Comparison of ENCODE assay signal across 23 cellular contexts in genomic region chr9:121685795-121686377, GRCh38. TPM values are rescaled to one million over a fixed set of nuclear protein-coding genes. Genes with fewer than 3 reads are reported as not detected.
"Had no signal": no experiment of that assay in that cellular context is flagged by ENCODE, and none has a peak within 500 bp of the region (broad histone marks: within the 10 kb centered on the region; RNA-seq: fewer than 3 reads in every experiment).

No MANE protein-coding gene starts in this region.

- H3K27ac ChIP-seq: epithelial cell of prostate, gastroesophageal sphincter, tibial artery had no signal

- H3K9me3 Mint-ChIP-seq: naive thymus-derived CD8-positive, alpha-beta T cell; stimulated activated memory B cell treated with anti-CD40 and anti-IgM and Interleukin-4, amounts not matched to agents 10 μg/mL and 1 μg/mL and 100 μg/mL, for 72 hours; stimulated activated naive CD8-positive, alpha-beta T cell treated with anti-CD3 and anti-CD28 coated beads, Interleukin-15, Interleukin-2, amounts not matched to agents 100 ng/mL and 50 ng/mL, for 24 hours had no signal

- H3K27ac Mint-ChIP-seq: stimulated activated memory B cell treated with anti-CD40 and anti-IgM and Interleukin-4, amounts not matched to agents 10 μg/mL and 1 μg/mL and 100 μg/mL, for 72 hours; stimulated activated naive CD8-positive, alpha-beta T cell treated with anti-CD3 and anti-CD28 coated beads, Interleukin-15, Interleukin-2, amounts not matched to agents 100 ng/mL and 50 ng/mL, for 24 hours had no signal

- ATAC-seq: gastroesophageal sphincter; left colon; mucosa of descending colon; naive thymus-derived CD8-positive, alpha-beta T cell; stimulated activated memory B cell treated with anti-CD40 and anti-IgM and Interleukin-4, amounts not matched to agents 10 μg/mL and 1 μg/mL and 100 μg/mL, for 72 hours had no signal

- H3K36me3 ChIP-seq: ovary had no signal

- H3K4me3 ChIP-seq: dorsolateral prefrontal cortex, esophagus muscularis mucosa, gastroesophageal sphincter, mucosa of descending colon, ovary, smooth muscle cell, tibial artery had no signal

- FAIRE-seq: endometrium, keratinocyte had no signal

- DNase-seq: central memory CD4-positive, alpha-beta T cell; cortex of kidney; effector CD8-positive, alpha-beta T cell; foreskin fibroblast; glutamatergic neuron; left colon; mucosa of descending colon; naive thymus-derived CD8-positive, alpha-beta T cell; right cardiac atrium; stimulated activated CD4-positive, alpha-beta T cell treated with anti-CD3 and anti-CD28 coated beads, Interleukin-4, amount 100 ng/mL, for 1 hour; stimulated activated CD8-positive, alpha-beta memory T cell treated with anti-CD3 and anti-CD28 coated beads, Interleukin-4, amount 100 ng/mL, for 48 hours; tibial artery had no signal

- H3K27me3 Mint-ChIP-seq: progenitor cell of endocrine pancreas had no signal

- H3K27me3 ChIP-seq: dorsolateral prefrontal cortex, esophagus muscularis mucosa, gastroesophageal sphincter, ovary, tibial artery had no signal

- H3K9me3 ChIP-seq: esophagus muscularis mucosa, gastroesophageal sphincter, mucosa of descending colon, ovary, tibial artery had no signal

- H3K4me3 Mint-ChIP-seq: stimulated activated memory B cell treated with anti-CD40 and anti-IgM and Interleukin-4, amounts not matched to agents 10 μg/mL and 1 μg/mL and 100 μg/mL, for 72 hours; stimulated activated naive CD8-positive, alpha-beta T cell treated with anti-CD3 and anti-CD28 coated beads, Interleukin-15, Interleukin-2, amounts not matched to agents 100 ng/mL and 50 ng/mL, for 24 hours had no signal

- H3K4me1 Mint-ChIP-seq: naive thymus-derived CD8-positive, alpha-beta T cell had no signal

- H3K4me2 ChIP-seq: smooth muscle cell had no signal

RNA-seq across cellular contexts. Expression of gene DAB2IP, which starts 34.5 kb away (rescaled TPM):
- total RNA-seq: naive thymus-derived CD8-positive, alpha-beta T cell had no signal
- polyA plus RNA-seq: naive thymus-derived CD8-positive, alpha-beta T cell had no signal
